ENCODE assay signal across 31 cellular contexts in genomic region chr7:156177396-156178055, GRCh38.
A peak's percentile ranks its signal among the peaks of the same experiment; 100 is the strongest.
DNase-seq lines count a peak whose midpoint lies in the region; TF ChIP-seq lines count a peak whose summit lies in the region.
"Had no signal": no experiment of that assay in that cellular context is flagged by ENCODE, and none has a peak within 500 bp of the region (broad histone marks: within the 10 kb centered on the region; RNA-seq: fewer than 3 reads in every experiment).

No MANE protein-coding gene starts in this region.

- DNase-seq in NCI-H2081 (lab: John Stamatoyannopoulos, UW) = peak; percentile 30 to 35
- DNase-seq in NCI-H2081 treated with DMSO at 0.1 percent for 48 hours (lab: John Stamatoyannopoulos, UW) = no peak
- peak; percentile 64 for DNase-seq in NCI-H1417 treated with DMSO at 0.1 percent for 48 hours (lab: John Stamatoyannopoulos, UW)
- peak; percentile 68 for DNase-seq in NCI-H774 (lab: John Stamatoyannopoulos, UW)
- peak; percentile 49 for DNase-seq in type B pancreatic cell (ENCODE audit: extremely low spot score, unreplicated experiment)
- DNase-seq in amygdala (lab: John Stamatoyannopoulos, UW) = no peak
- no peak for DNase-seq in smooth muscle cell (lab: John Stamatoyannopoulos, UW; ENCODE audit: unreplicated experiment)
- no peak for DNase-seq in H9
- DNase-seq: activated CD4-positive, alpha-beta T cell treated with anti-CD3 and anti-CD28 coated beads, Interleukin-2, amount 50 U/mL, for 1 hour; activated CD4-positive, CD25-positive, alpha-beta regulatory T cell; activated naive CD4-positive, alpha-beta T cell; activated naive CD8-positive, alpha-beta T cell treated with anti-CD3 and anti-CD28 coated beads, Interleukin-2, amount 50 U/mL, for 24 hours; activated T-cell treated with anti-CD3 and anti-CD28 coated beads, Interleukin-2, amount 50 U/mL, for 48 hours; CD4-positive, alpha-beta memory T cell; colonic mucosa; effector memory CD4-positive, alpha-beta T cell; immature natural killer cell; KG1; left colon; NCI-H1694 treated with DMSO at 0.1 percent for 48 hours; NCI-H446 treated with DMSO at 0.1 percent for 48 hours; PC-3; stimulated activated CD8-positive, alpha-beta memory T cell treated with anti-CD3 and anti-CD28 coated beads, Interleukin-4, amount 100 ng/mL, for 48 hours; T-helper 1 cell; testis had no signal

- H4K91ac ChIP-seq in H9 (ENCODE audit: insufficient read length, low read depth, low read length) = no peak overlapping the region

- no peak overlapping the region for H2BK120ac ChIP-seq in H9 (ENCODE audit: low read depth, low read length, poor library complexity, severe bottlenecking)

- H3K36me3 Mint-ChIP-seq in type B pancreatic cell (no peaks in the 10 kb centered on the region), H9 (ENCODE audit: insufficient read depth in 1 of 3, low read depth in 3 of 3) (no peaks in the 10 kb centered on the region)
- H3K36me3 Mint-ChIP-seq: CD4-positive, alpha-beta memory T cell; immature natural killer cell; memory B cell had no signal

- no peak overlapping the region for H2BK20ac ChIP-seq in H9 (ENCODE audit: low read depth, low read length, poor library complexity, severe bottlenecking)

- H4K8ac ChIP-seq in H9 (replicated peaks; ENCODE audit: insufficient read length, low read depth, low read length) = no peak overlapping the region

- H3T11ph ChIP-seq in H9 (ENCODE audit: low read length) = no peak overlapping the region

- no peak overlapping the region for H3K23ac ChIP-seq in H9 (ENCODE audit: insufficient read length, low read depth, low read length)

- H3K27ac Mint-ChIP-seq in type B pancreatic cell (no peak overlapping the region), H9 (peak overlapping the region in 1 of 3 experiments; percentile 16; a peak in 1 of 7 replicates)
- H3K27ac Mint-ChIP-seq: activated naive CD8-positive, alpha-beta T cell treated with anti-CD3 and anti-CD28 coated beads, Interleukin-2, amount 50 U/mL, for 24 hours; CD4-positive, alpha-beta memory T cell; immature natural killer cell; memory B cell; stimulated activated naive CD8-positive, alpha-beta T cell treated with anti-CD3 and anti-CD28 coated beads, Interleukin-15, Interleukin-2, amounts not matched to agents 100 ng/mL and 50 ng/mL, for 24 hours had no signal

- H3K9ac ChIP-seq in smooth muscle cell (ENCODE audit: low read depth) = no peak overlapping the region
- H3K9ac ChIP-seq in H9 (ENCODE audit: extremely low read depth, insufficient read length, low read length) = no peak overlapping the region
- H3K9ac ChIP-seq: parathyroid adenoma had no signal

- H2AFZ ChIP-seq in smooth muscle cell (ENCODE audit: low read depth) (no peak overlapping the region), H9 (ENCODE audit: low read length) (no peak overlapping the region)
- H2AFZ ChIP-seq: parathyroid adenoma had no signal

- H3F3A ChIP-seq in smooth muscle cell (ENCODE audit: low read depth) = no peaks in the 10 kb centered on the region

- H3K79me2 ChIP-seq in smooth muscle cell (ENCODE audit: low read depth) = no peaks in the 10 kb centered on the region
- no peaks in the 10 kb centered on the region for H3K79me2 ChIP-seq in H9 (ENCODE audit: insufficient read depth, low read length)
- H3K79me2 ChIP-seq: parathyroid adenoma had no signal

- H3K4me1 ChIP-seq in smooth muscle cell (ENCODE audit: low read depth) = no peaks in the 10 kb centered on the region
- no peaks in the 10 kb centered on the region for H3K4me1 ChIP-seq in H9 (ENCODE audit: insufficient read depth, low read length)
- H3K4me1 ChIP-seq: colonic mucosa, parathyroid adenoma, right atrium auricular region, testis had no signal

- H3K4me3 Mint-ChIP-seq in type B pancreatic cell = no peak overlapping the region
- H3K4me3 Mint-ChIP-seq in H9 = no peak overlapping the region
- H3K4me3 Mint-ChIP-seq: activated naive CD8-positive, alpha-beta T cell treated with anti-CD3 and anti-CD28 coated beads, Interleukin-2, amount 50 U/mL, for 24 hours; CD4-positive, alpha-beta memory T cell; immature natural killer cell; memory B cell; stimulated activated naive CD8-positive, alpha-beta T cell treated with anti-CD3 and anti-CD28 coated beads, Interleukin-15, Interleukin-2, amounts not matched to agents 100 ng/mL and 50 ng/mL, for 24 hours had no signal

- H2BK5ac ChIP-seq in H9 (ENCODE audit: insufficient read length, low read length) = no peak overlapping the region

- no peak for TF ChIP-seq CTCF in type B pancreatic cell (conservative IDR thresholded peaks at IDR 0.05)
- no peak for TF ChIP-seq CTCF in smooth muscle cell (IDR thresholded peaks at IDR 0.05; ENCODE audit: borderline replicate concordance, insufficient read depth, poor library complexity, severe bottlenecking)
- TF ChIP-seq CTCF in H9 (conservative IDR thresholded peaks at IDR 0.05) = no peak

- no peak overlapping the region for H2BK15ac ChIP-seq in H9 (ENCODE audit: low read depth, low read length)

- no peaks in the 10 kb centered on the region for H3K36me3 ChIP-seq in smooth muscle cell (ENCODE audit: low read depth)
- H3K36me3 ChIP-seq: colonic mucosa, right atrium auricular region had no signal

- H3K4me1 Mint-ChIP-seq in type B pancreatic cell (ENCODE audit: unreplicated experiment) (no peaks in the 10 kb centered on the region), H9 (no peaks in the 10 kb centered on the region)
- H3K4me1 Mint-ChIP-seq: activated naive CD8-positive, alpha-beta T cell treated with anti-CD3 and anti-CD28 coated beads, Interleukin-2, amount 50 U/mL, for 24 hours; CD4-positive, alpha-beta memory T cell; immature natural killer cell; memory B cell had no signal

- H3K27me3 ChIP-seq in smooth muscle cell (ENCODE audit: low read depth) (no peaks in the 10 kb centered on the region), H9 (ENCODE audit: insufficient read depth, low read length) (no peaks in the 10 kb centered on the region)
- H3K27me3 ChIP-seq: colonic mucosa, right atrium auricular region, testis had no signal

- no peak overlapping the region for H2AK5ac ChIP-seq in H9 (ENCODE audit: insufficient read length, low read length)

- H4K20me1 ChIP-seq in smooth muscle cell (ENCODE audit: low read depth) = no peaks in the 10 kb centered on the region
- H4K20me1 ChIP-seq in H9 (ENCODE audit: control insufficient read depth, insufficient read depth, insufficient read length) = no peaks in the 10 kb centered on the region

- H3K4me2 ChIP-seq in smooth muscle cell (no peak overlapping the region), H9 (ENCODE audit: insufficient read depth, insufficient read length, low read length) (no peak overlapping the region)

- no peak overlapping the region for H3K4ac ChIP-seq in H9 (ENCODE audit: low read depth, low read length)

- no peak overlapping the region for H3K4me3 ChIP-seq in smooth muscle cell
- H3K4me3 ChIP-seq: colonic mucosa, GM12878, right atrium auricular region, SK-N-MC, testis had no signal

- H3K18ac ChIP-seq in H9 (ENCODE audit: insufficient read length, low read depth, low read length) = no peak overlapping the region

- no peaks in the 10 kb centered on the region for H3K79me1 ChIP-seq in H9 (ENCODE audit: insufficient read depth, low read depth, low read length, poor library complexity, severe bottlenecking)

- H3K27me3 Mint-ChIP-seq in type B pancreatic cell (peaks cover 3% of the 10 kb centered on the region), H9 (ENCODE audit: low read depth) (peaks cover 1% of the 10 kb centered on the region; the same call in 1 of the 2 replicates)

- H2BK12ac ChIP-seq in H9 (ENCODE audit: insufficient read length, low read depth, low read length) = no peak overlapping the region

- H3K27ac ChIP-seq in smooth muscle cell (ENCODE audit: low read depth) (no peak overlapping the region), H9 (ENCODE audit: insufficient read length, low read depth, low read length) (no peak overlapping the region)
- H3K27ac ChIP-seq: colonic mucosa, parathyroid adenoma, right atrium auricular region, SK-N-MC, testis had no signal

- no peaks in the 10 kb centered on the region for H3K9me3 ChIP-seq in smooth muscle cell (replicated peaks; ENCODE audit: low read depth)
- H3K9me3 ChIP-seq in H9 (ENCODE audit: control insufficient read depth, low read depth, low read length) = no peaks in the 10 kb centered on the region
- H3K9me3 ChIP-seq: colonic mucosa, right atrium auricular region, testis had no signal

- no peak overlapping the region for H3K14ac ChIP-seq in H9 (ENCODE audit: insufficient read depth, low read length)

- H3K9me3 Mint-ChIP-seq in type B pancreatic cell (no peaks in the 10 kb centered on the region), H9 (no peaks in the 10 kb centered on the region)
- H3K9me3 Mint-ChIP-seq: activated naive CD8-positive, alpha-beta T cell treated with anti-CD3 and anti-CD28 coated beads, Interleukin-2, amount 50 U/mL, for 24 hours; immature natural killer cell; memory B cell; stimulated activated naive CD8-positive, alpha-beta T cell treated with anti-CD3 and anti-CD28 coated beads, Interleukin-15, Interleukin-2, amounts not matched to agents 100 ng/mL and 50 ng/mL, for 24 hours had no signal

- H4K5ac ChIP-seq in H9 (ENCODE audit: insufficient read length, low read depth, low read length) = no peak overlapping the region

- H3K23me2 ChIP-seq in H9 (ENCODE audit: insufficient read length, low read depth, low read length, poor library complexity, severe bottlenecking) = no peaks in the 10 kb centered on the region

- 89% methylated on average over 22 of the region's 22 CpGs for WGBS in smooth muscle cell (ENCODE audit: low lambda C conversion rate)
- WGBS in H9 (ENCODE audit: extremely low coverage, insufficient read length, low lambda C conversion rate) = 100% methylated on average over 2 of the region's 22 CpGs

- no peak overlapping the region for H3K56ac ChIP-seq in H9 (ENCODE audit: insufficient read length, low read depth, low read length)

Comparison
In these comparisons a context has a peak if more than half of its experiments do, and no peak if none do; other contexts are left out.
1. DNase-seq: peak in NCI-H2081 (2 of 2), NCI-H1417 treated with DMSO at 0.1 percent for 48 hours (single experiment), NCI-H774 (single experiment) and type B pancreatic cell (single experiment); none in NCI-H2081 treated with DMSO at 0.1 percent for 48 hours (single experiment), amygdala (0 of 56), smooth muscle cell (single experiment) and H9 (single experiment).